ENCODE assay signal across 17 cellular contexts in genomic region chr4:153517159-153517558, GRCh38. TPM values are rescaled to one million over a fixed set of nuclear protein-coding genes. Genes with fewer than 3 reads are reported as not detected.
DNase-seq lines count a peak whose midpoint lies in the region; ATAC-seq and TF ChIP-seq lines count a peak whose summit lies in the region.
"Had no signal": no experiment of that assay in that cellular context is flagged by ENCODE, and none has a peak within 500 bp of the region (broad histone marks: within the 10 kb centered on the region; RNA-seq: fewer than 3 reads in every experiment).

No MANE protein-coding gene starts in this region.

- CTCF ChIA-PET in activated naive CD4-positive, alpha-beta T cell treated with anti-CD3 and anti-CD28 coated beads for 36 hours (lab: Charles Lee): interaction anchor here (1.4 kb wide), 1 partner anchor 15 kb away, joined by 6 read pairs; no protein-coding TSS in a partner anchor
- CTCF ChIA-PET in RWPE1 (lab: Yijun Ruan, JAX): no interaction called here

- H3K36me3 ChIP-seq in esophagus muscularis mucosa: no peaks in the 10 kb centered on the region
- H3K36me3 ChIP-seq: heart left ventricle had no signal

- no peak overlapping the region for H3K4me3 ChIP-seq in esophagus muscularis mucosa
- H3K4me3 ChIP-seq: heart left ventricle had no signal

- H3K4me3 Mint-ChIP-seq in activated naive CD4-positive, alpha-beta T cell treated with anti-CD3 and anti-CD28 coated beads for 36 hours: no peak overlapping the region
- no peak overlapping the region for H3K4me3 Mint-ChIP-seq in stimulated activated memory B cell treated with anti-CD40 and anti-IgM and Interleukin-4, amounts not matched to agents 10 μg/mL and 1 μg/mL and 100 μg/mL, for 72 hours
- H3K4me3 Mint-ChIP-seq: T-helper 1 cell treated with Interleukin-12 subunit alpha and Interleukin-12 subunit beta and Interleukin-4 antibody, amounts not matched to agents 30 μg/mL and 1 μg/mL, for 36 hours had no signal

- peaks cover 8% of the 10 kb centered on the region for H3K36me3 Mint-ChIP-seq in activated naive CD4-positive, alpha-beta T cell treated with anti-CD3 and anti-CD28 coated beads for 36 hours (ENCODE audit: low read depth)
- peaks cover 17% of the 10 kb centered on the region for H3K36me3 Mint-ChIP-seq in stimulated activated memory B cell treated with anti-CD40 and anti-IgM and Interleukin-4, amounts not matched to agents 10 μg/mL and 1 μg/mL and 100 μg/mL, for 72 hours

- no peaks in the 10 kb centered on the region for H3K27me3 ChIP-seq in esophagus muscularis mucosa
- H3K27me3 ChIP-seq: heart left ventricle had no signal

- no peak for DNase-seq in activated naive CD4-positive, alpha-beta T cell treated with anti-CD3 and anti-CD28 coated beads for 36 hours
- DNase-seq in activated naive CD4-positive, alpha-beta T cell treated with Interleukin-2 at 50 U/mL for 16 hours: no peak
- DNase-seq in RWPE1 (ENCODE audit: low spot score) (peak; percentile 42), esophagus muscularis mucosa (ENCODE audit: extremely low spot score) (no peak), SHP77 treated with DMSO at 0.1 percent for 48 hours (lab: John Stamatoyannopoulos, UW) (no peak), NCI-H524 treated with DMSO at 0.1 percent for 48 hours (lab: John Stamatoyannopoulos, UW) (no peak)
- DNase-seq: activated naive CD4-positive, alpha-beta T cell treated with anti-CD3 and anti-CD28 coated beads, Interleukin-2, amount 10 ng/mL, durations not matched to agents 7 days and 5 days; heart left ventricle; mesenchymal stem cell; NCI-H187; NCI-H446; retina; stimulated activated naive CD8-positive, alpha-beta T cell treated with anti-CD3 and anti-CD28 coated beads, Interleukin-15, Interleukin-2, amounts not matched to agents 100 U/mL and 50 U/mL, for 24 hours had no signal

- no peak for TF ChIP-seq CTCF in RWPE1 (conservative IDR thresholded peaks at IDR 0.05; ENCODE audit: low read depth)
- no peak for TF ChIP-seq CTCF in esophagus muscularis mucosa (IDR thresholded peaks at IDR 0.05)

- ATAC-seq in stimulated activated memory B cell treated with anti-CD40 and anti-IgM and Interleukin-4, amounts not matched to agents 10 μg/mL and 1 μg/mL and 100 μg/mL, for 72 hours: no peak
- no peak for ATAC-seq in HG03469 (IDR thresholded peaks at IDR 0.05; ENCODE audit: unreplicated experiment)
- ATAC-seq: Right ventricle myocardium inferior; stimulated activated naive CD8-positive, alpha-beta T cell treated with anti-CD3 and anti-CD28 coated beads, Interleukin-15, Interleukin-2, amounts not matched to agents 100 U/mL and 50 U/mL, for 24 hours had no signal

- no peaks in the 10 kb centered on the region for H3K27me3 Mint-ChIP-seq in activated naive CD4-positive, alpha-beta T cell treated with anti-CD3 and anti-CD28 coated beads for 36 hours (ENCODE audit: low read depth)
- H3K27me3 Mint-ChIP-seq in stimulated activated memory B cell treated with anti-CD40 and anti-IgM and Interleukin-4, amounts not matched to agents 10 μg/mL and 1 μg/mL and 100 μg/mL, for 72 hours: no peaks in the 10 kb centered on the region
- H3K27me3 Mint-ChIP-seq: activated naive CD4-positive, alpha-beta T cell treated with anti-CD3 and anti-CD28 coated beads, Interleukin-2, amount 10 ng/mL, durations not matched to agents 7 days and 5 days had no signal

- peaks cover 45 to 58% (median 56%) of the 10 kb centered on the region in 4 donors for H3K4me1 ChIP-seq in esophagus muscularis mucosa

- H3K4me1 Mint-ChIP-seq in activated naive CD4-positive, alpha-beta T cell treated with anti-CD3 and anti-CD28 coated beads for 36 hours (ENCODE audit: low read depth): peaks cover 82% of the 10 kb centered on the region
- peaks cover 87% of the 10 kb centered on the region for H3K4me1 Mint-ChIP-seq in stimulated activated memory B cell treated with anti-CD40 and anti-IgM and Interleukin-4, amounts not matched to agents 10 μg/mL and 1 μg/mL and 100 μg/mL, for 72 hours

- whole genome bisulfite sequencing in esophagus muscularis mucosa: 89% methylated on average over 3 of the region's 3 CpGs

- TF ChIP-seq POLR2A in esophagus muscularis mucosa (IDR thresholded peaks at IDR 0.05; ENCODE audit: low read depth): no peak

- H3K27ac Mint-ChIP-seq in activated naive CD4-positive, alpha-beta T cell treated with anti-CD3 and anti-CD28 coated beads for 36 hours: peak overlapping the region; percentile 88
- H3K27ac Mint-ChIP-seq in stimulated activated memory B cell treated with anti-CD40 and anti-IgM and Interleukin-4, amounts not matched to agents 10 μg/mL and 1 μg/mL and 100 μg/mL, for 72 hours: peak overlapping the region; percentile 86

- intact Hi-C loops in activated naive CD4-positive, alpha-beta T cell treated with anti-CD3 and anti-CD28 coated beads for 36 hours (cut with micrococcal nuclease): no loop called here
- intact Hi-C loops in esophagus muscularis mucosa (cut with DNase I): no loop called here

- H3K9me3 Mint-ChIP-seq in activated naive CD4-positive, alpha-beta T cell treated with anti-CD3 and anti-CD28 coated beads for 36 hours: no peaks in the 10 kb centered on the region
- no peaks in the 10 kb centered on the region for H3K9me3 Mint-ChIP-seq in stimulated activated memory B cell treated with anti-CD40 and anti-IgM and Interleukin-4, amounts not matched to agents 10 μg/mL and 1 μg/mL and 100 μg/mL, for 72 hours
- H3K9me3 Mint-ChIP-seq: activated naive CD4-positive, alpha-beta T cell treated with anti-CD3 and anti-CD28 coated beads, Interleukin-2, amount 10 ng/mL, durations not matched to agents 7 days and 5 days; T-helper 1 cell treated with Interleukin-12 subunit alpha and Interleukin-12 subunit beta and Interleukin-4 antibody, amounts not matched to agents 30 μg/mL and 1 μg/mL, for 36 hours had no signal

- no peaks in the 10 kb centered on the region for H3K9me3 ChIP-seq in esophagus muscularis mucosa
- H3K9me3 ChIP-seq: heart left ventricle had no signal

- POLR2A ChIA-PET in RWPE1 (lab: Yijun Ruan, JAX; ENCODE audit: low non-redundant PET): no interaction called here

- H3K27ac ChIP-seq in RWPE1 (peak overlapping the region; percentile 26; the same call in 1 of the 2 replicates), esophagus muscularis mucosa (replicated peaks in 1 of 4) (peak overlapping the region; percentile 44 to 64 (median 53))

- no peak for TF ChIP-seq EP300 in esophagus muscularis mucosa (IDR thresholded peaks at IDR 0.05)

RNA-seq across cellular contexts. Expression of gene TMEM131L, which starts 51.0 kb away (rescaled TPM):
- 10 to 100 TPM; 37.6 to 41.6 TPM for total RNA-seq in activated naive CD4-positive, alpha-beta T cell treated with anti-CD3 and anti-CD28 coated beads for 36 hours
- 10 to 100 TPM; 10.3 to 16.3 (median 12.1) TPM for total RNA-seq in esophagus muscularis mucosa
